Comparison of ENCODE assay signal across 19 cellular contexts in the genomic region with DNA sequence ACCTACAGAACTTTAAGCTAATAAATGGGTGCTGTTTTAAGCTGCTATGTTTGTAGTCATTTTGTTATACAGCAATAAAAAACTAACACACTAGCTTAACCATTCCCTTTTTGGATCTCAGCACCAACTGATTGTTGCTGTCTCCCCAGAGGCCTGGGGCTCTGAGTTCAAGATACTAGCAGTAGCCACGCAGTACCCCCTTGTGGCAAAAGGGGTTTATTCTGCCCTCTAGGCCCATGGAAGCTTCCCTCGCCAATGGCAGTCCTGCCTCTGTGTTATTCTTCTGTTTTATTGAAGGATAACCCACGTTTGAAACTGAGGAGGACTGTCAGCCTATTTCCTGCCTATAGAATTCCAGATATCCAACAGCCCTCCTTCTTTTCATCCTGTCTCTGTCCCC.
DNase-seq lines count a peak whose midpoint lies in the region; TF ChIP-seq lines count a peak whose summit lies in the region.
"Had no signal": no experiment of that assay in that cellular context is flagged by ENCODE, and none has a peak within 500 bp of the region (broad histone marks: within the 10 kb centered on the region; RNA-seq: fewer than 3 reads in every experiment).

No MANE protein-coding gene starts in this region.

- peaks cover 8% of the 10 kb centered on the region for H3K9me3 Mint-ChIP-seq in chondrocyte (ENCODE audit: low read depth)

- no peaks in the 10 kb centered on the region for H3K36me3 Mint-ChIP-seq in chondrocyte (ENCODE audit: low read depth)
- H3K36me3 Mint-ChIP-seq: stimulated activated memory B cell treated with anti-CD40 and anti-IgM and Interleukin-4, amounts not matched to agents 10 μg/mL and 1 μg/mL and 100 μg/mL, for 72 hours had no signal

- DNase-seq in AG10803 (ENCODE audit: low read depth), result peak; percentile 0
- DNase-seq in LHCN-M2 (ENCODE audit: low read depth), result peak; percentile 9
- no peak for DNase-seq in chondrocyte (ENCODE audit: low spot score)
- DNase-seq in NCI-H1048 (lab: John Stamatoyannopoulos, UW), result no peak
- no peak for DNase-seq in GF-D8 (lab: John Stamatoyannopoulos, UW)
- no peak for DNase-seq in NCI-H774 (lab: John Stamatoyannopoulos, UW)
- no peak for DNase-seq in globus pallidus (ENCODE audit: low spot score)
- DNase-seq: dermis blood vessel endothelial cell, DMS153, esophagus squamous epithelium, hypothalamus, left cardiac atrium, MV-4-11, NCI-H2171 treated with DMSO at 0.1 percent for 48 hours, upper lobe of left lung had no signal

- no peaks in the 10 kb centered on the region for H3K27me3 Mint-ChIP-seq in chondrocyte (ENCODE audit: low read depth)
- H3K27me3 Mint-ChIP-seq: B cell; stimulated activated memory B cell treated with anti-CD40 and anti-IgM and Interleukin-4, amounts not matched to agents 10 μg/mL and 1 μg/mL and 100 μg/mL, for 72 hours had no signal

- TF ChIP-seq CTCF in AG10803 (conservative IDR thresholded peaks at IDR 0.05; ENCODE audit: low read length) (no peak), GM12873 (IDR thresholded peaks at IDR 0.05; ENCODE audit: insufficient read depth, low read depth, low read length, missing control alignments) (peak; percentile 42), chondrocyte (IDR thresholded peaks at IDR 0.05) (peak; percentile 13)

- H3K4me3 Mint-ChIP-seq in chondrocyte (ENCODE audit: unreplicated experiment), result no peak overlapping the region
- H3K4me3 Mint-ChIP-seq: B cell; stimulated activated memory B cell treated with anti-CD40 and anti-IgM and Interleukin-4, amounts not matched to agents 10 μg/mL and 1 μg/mL and 100 μg/mL, for 72 hours had no signal

- no peak overlapping the region for H3K27ac Mint-ChIP-seq in chondrocyte (ENCODE audit: unreplicated experiment)
- H3K27ac Mint-ChIP-seq: B cell; stimulated activated memory B cell treated with anti-CD40 and anti-IgM and Interleukin-4, amounts not matched to agents 10 μg/mL and 1 μg/mL and 100 μg/mL, for 72 hours had no signal

- H3K4me3 ChIP-seq in AG10803 (ENCODE audit: low read length), result no peak overlapping the region
- H3K4me3 ChIP-seq: esophagus squamous epithelium, SJCRH30, upper lobe of left lung had no signal

- no peaks in the 10 kb centered on the region for H3K4me1 Mint-ChIP-seq in chondrocyte (ENCODE audit: low read depth)
- H3K4me1 Mint-ChIP-seq: B cell had no signal

Comparison
In these comparisons a context has a peak if more than half of its experiments do, and no peak if none do; other contexts are left out.
1. DNase-seq: peak in AG10803 (single experiment) and LHCN-M2 (single experiment); none in chondrocyte (single experiment), NCI-H1048 (single experiment), GF-D8 (single experiment), NCI-H774 (single experiment) and globus pallidus (single experiment).